In genomic region chr18:62335494-62335893, GRCh38 we compare ENCODE assay signal across 17 cellular contexts. TPM values are rescaled to one million over a fixed set of nuclear protein-coding genes. Genes with fewer than 3 reads are reported as not detected.
A peak's percentile ranks its signal among the peaks of the same experiment; 100 is the strongest.
DNase-seq lines count a peak whose midpoint lies in the region; ATAC-seq, FAIRE-seq and TF ChIP-seq lines count a peak whose summit lies in the region.
"Had no signal": no experiment of that assay in that cellular context is flagged by ENCODE, and none has a peak within 500 bp of the region (broad histone marks: within the 10 kb centered on the region; RNA-seq: fewer than 3 reads in every experiment).

No MANE protein-coding gene starts in this region.

- no peaks in the 10 kb centered on the region for H3K79me2 ChIP-seq in keratinocyte (ENCODE audit: control insufficient read depth, insufficient read depth, low read length)

- peak; percentile 59 for DNase-seq in RPMI7951 (ENCODE audit: low read depth)
- DNase-seq in keratinocyte (ENCODE audit: low read depth, low spot score), result no peak
- no peak for DNase-seq in spleen
- DNase-seq in AG20443 (ENCODE audit: low spot score), result no peak
- DNase-seq in epidermal melanocyte (ENCODE audit: insufficient read length, low spot score), result no peak
- DNase-seq: ACHN, DMS79, GM23248, IMR-90, KBM-7 had no signal

- no peaks in the 10 kb centered on the region for H3K36me3 ChIP-seq in BLaER1 treated with 17β-estradiol and CSF1 and Interleukin-3, amounts not matched to agents 10 nM and 100 nM
- H3K36me3 ChIP-seq in keratinocyte (ENCODE audit: control insufficient read depth in 2 of 2, extremely low read depth in 1 of 2, insufficient read depth in 2 of 2, low read length in 2 of 2) (no peaks in the 10 kb centered on the region), spleen (no peaks in the 10 kb centered on the region)

- no peak overlapping the region for H2AFZ ChIP-seq in keratinocyte (ENCODE audit: control insufficient read depth, low read length)
- H2AFZ ChIP-seq: GM23248 had no signal

- TF ChIP-seq CTCF in keratinocyte (optimal IDR thresholded peaks at IDR 0.05 in 1 of 3, IDR thresholded peaks at IDR 0.05 in 1 of 3, conservative IDR thresholded peaks at IDR 0.05 in 1 of 3; ENCODE audit: extremely low read depth in 1 of 3, insufficient read depth in 2 of 3, low read length in 3 of 3), result no peak
- no peak for TF ChIP-seq CTCF in spleen (IDR thresholded peaks at IDR 0.05 in 8 of 11, conservative IDR thresholded peaks at IDR 0.05 in 3 of 11)

- dilution Hi-C loops in keratinocyte (cut with MboI; ENCODE audit: extremely low pct_ligation_motif_present, low sequenced_read_pairs), result no loop called here

- peak; percentile 23 for FAIRE-seq in keratinocyte (lab: Jason Lieb, UNC)
- FAIRE-seq: GM12891, GM19239, H54 had no signal

- no peaks in the 10 kb centered on the region for H3K9me1 ChIP-seq in keratinocyte (ENCODE audit: control insufficient read depth, extremely low read depth, insufficient read depth, low read length)

- H4K20me1 ChIP-seq in BLaER1 treated with 17β-estradiol and CSF1 and Interleukin-3, amounts not matched to agents 10 nM and 100 nM, result peaks cover 0 to 20% (median 0%) of the 10 kb centered on the region in 11 experiments; a peak in 4 of 22 replicates
- H4K20me1 ChIP-seq in keratinocyte (ENCODE audit: control insufficient read depth, extremely low read depth, insufficient read depth, low read length), result no peaks in the 10 kb centered on the region

- H3K9me3 ChIP-seq in BLaER1 treated with 17β-estradiol and CSF1 and Interleukin-3, amounts not matched to agents 10 nM and 100 nM (replicated peaks in 1 of 11), result no peaks in the 10 kb centered on the region
- H3K9me3 ChIP-seq in keratinocyte (ENCODE audit: control insufficient read depth, low read depth, low read length) (no peaks in the 10 kb centered on the region), spleen (no peaks in the 10 kb centered on the region)

- H3K9ac ChIP-seq in BLaER1 treated with 17β-estradiol and CSF1 and Interleukin-3, amounts not matched to agents 10 nM and 100 nM, result no peak overlapping the region
- no peak overlapping the region for H3K9ac ChIP-seq in keratinocyte (ENCODE audit: control insufficient read depth, extremely low read depth, insufficient read depth, low read length)
- H3K9ac ChIP-seq: GM23248 had no signal

- WGBS in spleen, 5 donors, result 61 to 82% (median 67%) methylated on average over 5 of the region's 5 CpGs

- ATAC-seq in GM18909 (IDR thresholded peaks at IDR 0.05; ENCODE audit: poor library complexity, unreplicated experiment) (peak; percentile 48), GM21619 (IDR thresholded peaks at IDR 0.05; ENCODE audit: unreplicated experiment) (no peak)
- ATAC-seq: HCT116 had no signal

- peaks cover 30 to 75% (median 36%) of the 10 kb centered on the region in 10 experiments for H3K4me1 ChIP-seq in BLaER1 treated with 17β-estradiol and CSF1 and Interleukin-3, amounts not matched to agents 10 nM and 100 nM
- peaks cover 12% of the 10 kb centered on the region for H3K4me1 ChIP-seq in keratinocyte (ENCODE audit: control insufficient read depth, extremely low read depth, insufficient read depth, low read length)
- H3K4me1 ChIP-seq in spleen, result peaks cover 0 to 28% (median 12%) of the 10 kb centered on the region in 6 donors

- H3K27me3 ChIP-seq in BLaER1 treated with 17β-estradiol and CSF1 and Interleukin-3, amounts not matched to agents 10 nM and 100 nM, result peaks cover 0 to 36% (median 0%) of the 10 kb centered on the region in 11 experiments; a peak in 4 of 22 replicates
- no peaks in the 10 kb centered on the region for H3K27me3 ChIP-seq in keratinocyte (ENCODE audit: control insufficient read depth, extremely low read depth, insufficient read depth, low read length)
- peaks cover 0 to 56% (median 0%) of the 10 kb centered on the region in 7 donors for H3K27me3 ChIP-seq in spleen (replicated peaks in 1 of 7)

- no peak for TF ChIP-seq POLR2A in spleen (IDR thresholded peaks at IDR 0.05)

- H3K27ac ChIP-seq in BLaER1 treated with 17β-estradiol and CSF1 and Interleukin-3, amounts not matched to agents 10 nM and 100 nM, result no peak overlapping the region
- H3K27ac ChIP-seq in keratinocyte (ENCODE audit: control insufficient read depth, insufficient read depth, low read length) (no peak overlapping the region), spleen (no peak overlapping the region)
- H3K27ac ChIP-seq: GM23248 had no signal

- H3K4me3 ChIP-seq in BLaER1 treated with 17β-estradiol and CSF1 and Interleukin-3, amounts not matched to agents 10 nM and 100 nM, result no peak overlapping the region
- H3K4me3 ChIP-seq in keratinocyte (ENCODE audit: control insufficient read depth in 2 of 3, extremely low read depth in 1 of 3, insufficient read depth in 2 of 3, low read depth in 1 of 3, low read length in 3 of 3), result no peak overlapping the region
- H3K4me3 ChIP-seq in spleen, result no peak overlapping the region
- H3K4me3 ChIP-seq: GM23248 had no signal

- H3K4me2 ChIP-seq in BLaER1 treated with 17β-estradiol and CSF1 and Interleukin-3, amounts not matched to agents 10 nM and 100 nM, result peak overlapping the region; percentile 14 to 93 (median 46); a peak in 18 of 22 replicates
- no peak overlapping the region for H3K4me2 ChIP-seq in keratinocyte (ENCODE audit: control insufficient read depth, extremely low read depth, insufficient read depth, low read depth, low read length)

- intact Hi-C loops in spleen (cut with DNase I; ENCODE audit: low total_unique reads), result no loop called here

RNA-seq across cellular contexts. Expression of gene TNFRSF11A, which starts 10.4 kb away (rescaled TPM):
- total RNA-seq in RPMI7951 (2014; rRNA removed; shearing (Covaris generic)), result 0.10 and 0.36 TPM in 2 replicates
- 0.40 to 0.52 TPM (median 0.51 TPM) in 3 replicates for polyA plus RNA-seq in keratinocyte
- polyA plus RNA-seq in keratinocyte (2011; ENCODE audit: low read depth), result not detected
- polyA plus RNA-seq in keratinocyte (2011; cell fraction: cytosol; rRNA removed), result 0.11 and 0.17 TPM in 2 replicates
- polyA plus RNA-seq in keratinocyte (2011; cell fraction: nucleus; rRNA removed), result 0.81 and 1.0 TPM in 2 replicates
- 0.20 and 0.55 TPM in 2 replicates for polyA plus RNA-seq in keratinocyte (2012; ENCODE audit: low replicate concordance)
- 0.22 to 0.66 TPM (median 0.36 TPM) in 3 replicates for polyA minus RNA-seq in keratinocyte
- 2.5 TPM for polyA minus RNA-seq in keratinocyte (2011; cell fraction: cytosol; rRNA and poly(A)+ RNA removed)
- polyA minus RNA-seq in keratinocyte (2011; cell fraction: nucleus; rRNA and poly(A)+ RNA removed), result 0.32 and 0.62 TPM in 2 replicates
- total RNA-seq in spleen, result 10 to 100 TPM in 3 of 7 donors, 1 to 10 TPM in 4; 1.5 to 11.8 (median 6.4) TPM
- under 1 TPM; 0.29 to 0.57 (median 0.32) TPM for polyA plus RNA-seq in spleen
- polyA plus RNA-seq: IMR-90 had no signal
